Comparison of ENCODE assay signal across 1 cellular context in genomic region chr9:133351908-133352634, GRCh38.
TF ChIP-seq lines count a peak whose summit lies in the region.

No MANE protein-coding gene starts in this region.

TF ChIP-seq in K562, 482 proteins besides CTCF, POLR2A, EP300 and RAD21 (continued from another document and continues in another):
- TF ChIP-seq FOXM1 (IDR thresholded peaks at IDR 0.05; ENCODE audit: low read depth), result no peak
- 0 out of 2 replicates have a peak, but pooled peaks have one; percentile 60 for TF ChIP-seq FOXM1 (CRISPR knock-in tag; IDR thresholded peaks at IDR 0.05; ENCODE audit: low read depth)
- TF ChIP-seq GABPB2 (CRISPR knock-in tag; conservative IDR thresholded peaks at IDR 0.05), result no peak
- TF ChIP-seq SREBF1 (IDR thresholded peaks at IDR 0.05; ENCODE audit: borderline replicate concordance, low read depth, low read length), result no peak
- TF ChIP-seq EZH2 (IDR thresholded peaks at IDR 0.05; ENCODE audit: borderline replicate concordance, low read depth, low read length), result no peak
- TF ChIP-seq NFE2L1 (tag; IDR thresholded peaks at IDR 0.05; ENCODE audit: borderline replicate concordance, low read depth), result no peak
- no peak for TF ChIP-seq ZBTB8A (IDR thresholded peaks at IDR 0.05; ENCODE audit: partially characterized antibody)
- 0 out of 2 replicates have a peak, but pooled peaks have one; percentile 31 for TF ChIP-seq MBD2 (IDR thresholded peaks at IDR 0.05; ENCODE audit: borderline replicate concordance, low read depth)
- TF ChIP-seq CTCFL (IDR thresholded peaks at IDR 0.05; ENCODE audit: borderline replicate concordance, insufficient read depth, low read depth, low read length, poor library complexity, severe bottlenecking), result peak; percentile 40
- TF ChIP-seq NFIC (IDR thresholded peaks at IDR 0.05), result peak; percentile 6; the same call in 1 of the 2 replicates
- TF ChIP-seq OTX1 (CRISPR knock-in tag; IDR thresholded peaks at IDR 0.05), result peak; percentile 85; the same call in 1 of the 2 replicates
- peak in 1 of 2 experiments; percentile 22; a peak in 1 of 4 replicates for TF ChIP-seq RCOR1 (IDR thresholded peaks at IDR 0.05; ENCODE audit: borderline replicate concordance in 1 of 2, low read depth in 2 of 2, low read length in 2 of 2)
- TF ChIP-seq PHB (CRISPR knock-in tag; IDR thresholded peaks at IDR 0.05), result no peak
- no peak for TF ChIP-seq IFI16 (CRISPR knock-in tag; IDR thresholded peaks at IDR 0.05)
- no peak for TF ChIP-seq HINFP (tag; conservative IDR thresholded peaks at IDR 0.05; ENCODE audit: low read depth)
- TF ChIP-seq ZNF76 (CRISPR knock-in tag; IDR thresholded peaks at IDR 0.05; ENCODE audit: borderline replicate concordance), result no peak
- no peak for TF ChIP-seq MEF2A (IDR thresholded peaks at IDR 0.05; ENCODE audit: control insufficient read depth, low read depth, low read length)
- TF ChIP-seq KAT2B (IDR thresholded peaks at IDR 0.05; ENCODE audit: low read depth, low read length), result no peak
- no peak; the same call in 1 of the 2 replicates for TF ChIP-seq SMAD3 (CRISPR knock-in tag; conservative IDR thresholded peaks at IDR 0.05)
- no peak for TF ChIP-seq IRF1 (CRISPR knock-in tag; IDR thresholded peaks at IDR 0.05; ENCODE audit: borderline replicate concordance)
- no peak for TF ChIP-seq GTF2E2 (tag; IDR thresholded peaks at IDR 0.05)
- no peak for TF ChIP-seq CLOCK (CRISPR knock-in tag; IDR thresholded peaks at IDR 0.05; ENCODE audit: borderline replicate concordance)
- TF ChIP-seq CEBPZ (IDR thresholded peaks at IDR 0.05; ENCODE audit: borderline replicate concordance, low read depth, low read length), result no peak
- no peak for TF ChIP-seq ZNF282 (CRISPR knock-in tag; IDR thresholded peaks at IDR 0.05)
- no peak for TF ChIP-seq RNF219 (CRISPR knock-in tag; IDR thresholded peaks at IDR 0.05)
- TF ChIP-seq ZNF146 (CRISPR knock-in tag; IDR thresholded peaks at IDR 0.05; ENCODE audit: unreplicated experiment), result no peak
- TF ChIP-seq STAG1 (CRISPR knock-in tag; IDR thresholded peaks at IDR 0.05; ENCODE audit: borderline replicate concordance), result peak; percentile 75; the same call in 1 of the 2 replicates
- no peak for TF ChIP-seq SMARCC2 (IDR thresholded peaks at IDR 0.05; ENCODE audit: low read depth)
- no peak for TF ChIP-seq MGA (IDR thresholded peaks at IDR 0.05)
- TF ChIP-seq MECOM (CRISPR knock-in tag; IDR thresholded peaks at IDR 0.05), result no peak
